In the genomic region with DNA sequence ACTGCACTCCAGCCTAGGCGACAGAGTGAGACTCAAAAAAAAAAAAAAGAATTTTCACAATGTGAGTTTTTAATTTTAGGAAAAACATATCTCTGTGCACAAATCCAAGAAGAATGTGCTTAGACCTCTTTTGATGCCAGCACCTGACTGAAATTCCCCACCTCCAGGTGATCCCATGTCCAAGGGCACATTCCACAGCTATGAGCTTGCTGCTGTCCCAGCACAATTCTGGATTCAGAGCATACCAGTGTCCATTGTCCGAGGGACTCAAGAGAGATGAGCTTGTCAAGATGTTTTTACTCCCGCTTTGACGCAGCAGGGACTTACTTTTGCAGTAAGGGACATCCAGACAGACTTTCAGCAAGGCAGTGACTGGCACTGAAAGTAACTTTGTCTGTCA, we compare ENCODE assay signal across 17 cellular contexts.
DNase-seq lines count a peak whose midpoint lies in the region; ATAC-seq, FAIRE-seq and TF ChIP-seq lines count a peak whose summit lies in the region.
"Had no signal": no experiment of that assay in that cellular context is flagged by ENCODE, and none has a peak within 500 bp of the region (broad histone marks: within the 10 kb centered on the region; RNA-seq: fewer than 3 reads in every experiment).

No MANE protein-coding gene starts in this region.

- TF ChIP-seq CTCF in SK-N-SH (IDR thresholded peaks at IDR 0.05) (no peak), breast epithelium (IDR thresholded peaks at IDR 0.05) (no peak), HepG2 (CRISPR knock-in tag; IDR thresholded peaks at IDR 0.05) (no peak)

- intact Hi-C loops in breast epithelium (cut with DNase I; ENCODE audit: low total_unique reads): no loop called here
- intact Hi-C loops in HepG2 (cut with micrococcal nuclease; ENCODE audit: unreplicated experiment): no loop called here

- ATAC-seq in SK-N-SH treated with all-trans-retinoic acid at 6 μM for 48 hours: no peak
- ATAC-seq in HepG2: peak; percentile 77
- no peak for ATAC-seq in GM19351 (IDR thresholded peaks at IDR 0.05; ENCODE audit: unreplicated experiment)

- TF ChIP-seq RAD21 in SK-N-SH (IDR thresholded peaks at IDR 0.05; ENCODE audit: low read length) (no peak), HepG2 (CRISPR knock-in tag; IDR thresholded peaks at IDR 0.05) (no peak)

- 38% methylated on average over 4 of the region's 4 CpGs for WGBS in SK-N-SH (ENCODE audit: low lambda C conversion rate)
- 31% methylated on average over 4 of the region's 4 CpGs for WGBS in HepG2 (ENCODE audit: low lambda C conversion rate)

- peak overlapping the region; percentile 11; the same call in 1 of the 2 replicates for H3K4me2 ChIP-seq in SK-N-SH
- no peak overlapping the region for H3K4me2 ChIP-seq in HepG2 (ENCODE audit: low read depth, low read length)

- no TSS peak for BruUV-seq in HepG2 (replicated peaks; lab: Mats Ljungman, UMichigan)

- TF ChIP-seq EP300 in SK-N-SH (IDR thresholded peaks at IDR 0.05; ENCODE audit: borderline replicate concordance in 1 of 2, low read depth in 1 of 2, low read length in 1 of 2) (no peak), HepG2 (IDR thresholded peaks at IDR 0.05; ENCODE audit: low read depth in 2 of 2, low read length in 2 of 2) (no peak), HepG2 (CRISPR knock-in tag; IDR thresholded peaks at IDR 0.05; ENCODE audit: borderline replicate concordance) (no peak)

- no peaks in the 10 kb centered on the region for H3K36me3 ChIP-seq in SK-N-SH (replicated peaks in 1 of 2; ENCODE audit: control insufficient read depth in 1 of 2, insufficient read depth in 2 of 2, low read length in 1 of 2)
- no peaks in the 10 kb centered on the region for H3K36me3 ChIP-seq in breast epithelium
- no peaks in the 10 kb centered on the region for H3K36me3 ChIP-seq in HepG2 (replicated peaks in 1 of 2; ENCODE audit: control insufficient read depth in 1 of 2, insufficient read depth in 2 of 2, low read length in 2 of 2)
- H3K36me3 ChIP-seq: BE2C had no signal

- CTCF ChIA-PET in SK-N-SH (lab: Yijun Ruan, JAX): no interaction called here
- CTCF ChIA-PET in HepG2 (lab: Yijun Ruan, JAX; ENCODE audit: low intra/inter-chr PET ratio, low total read pairs): no interaction called here

- H3F3A ChIP-seq in SK-N-SH (replicated peaks; ENCODE audit: insufficient read depth): no peaks in the 10 kb centered on the region

- POLR2A ChIA-PET in SK-N-SH (lab: Yijun Ruan, JAX) (no interaction called here), HepG2 (lab: Yijun Ruan, JAX) (no interaction called here)

- H3K79me2 ChIP-seq in SK-N-SH (ENCODE audit: insufficient read depth): no peaks in the 10 kb centered on the region
- H3K79me2 ChIP-seq in HepG2 (ENCODE audit: insufficient read depth, low read length): no peaks in the 10 kb centered on the region

- H3K9ac ChIP-seq in SK-N-SH (no peak overlapping the region), HepG2 (ENCODE audit: insufficient read depth, low read depth, low read length) (no peak overlapping the region)
- H3K9ac ChIP-seq: GM23248 had no signal

- no peak overlapping the region for H2AFZ ChIP-seq in SK-N-SH (ENCODE audit: low read depth)
- no peak overlapping the region for H2AFZ ChIP-seq in HepG2 (ENCODE audit: low read length)
- H2AFZ ChIP-seq: GM23248 had no signal

- H3K27me3 ChIP-seq in SK-N-SH (ENCODE audit: insufficient read depth) (no peaks in the 10 kb centered on the region; the same call in 1 of the 2 replicates), breast epithelium (no peaks in the 10 kb centered on the region), HepG2 (ENCODE audit: control insufficient read depth in 1 of 2, insufficient read depth in 2 of 2, low read length in 2 of 2) (no peaks in the 10 kb centered on the region)
- H3K27me3 ChIP-seq: BE2C had no signal

- in situ Hi-C loops in HepG2 (cut with HindIII; ENCODE audit: extremely low pct_ligation_motif_present, low pct_unique_long_range_greater_than_20kb): no loop called here

- H3K4me1 ChIP-seq in SK-N-SH (ENCODE audit: control insufficient read depth in 1 of 2, insufficient read depth in 2 of 2, low read depth in 1 of 2, low read length in 1 of 2) (no peaks in the 10 kb centered on the region), breast epithelium (no peaks in the 10 kb centered on the region), HepG2 (ENCODE audit: insufficient read depth, low read length) (no peaks in the 10 kb centered on the region)
- H3K4me1 ChIP-seq: BE2C had no signal

- no peak for DNase-seq in SK-N-SH
- DNase-seq in breast epithelium (ENCODE audit: low spot score in 2 of 2): peak in 1 of 2 donors; percentile 76
- peak; percentile 27 for DNase-seq in HepG2 (ENCODE audit: low spot score)
- DNase-seq in renal cortical epithelial cell (ENCODE audit: low read depth): peak; percentile 29
- no peak for DNase-seq in NCI-H2029 (lab: John Stamatoyannopoulos, UW)
- no peak for DNase-seq in AG20443 (ENCODE audit: low spot score)
- DNase-seq: BE2C; CD4-positive, alpha-beta T cell; GM23248; Karpas-422; NCI-H1105; NCI-H1694 treated with DMSO at 0.1 percent for 48 hours; NCI-H526 treated with DMSO at 0.1 percent for 48 hours had no signal

- TF ChIP-seq POLR2A in breast epithelium (IDR thresholded peaks at IDR 0.05): no peak
- no peak for TF ChIP-seq POLR2A in HepG2 (IDR thresholded peaks at IDR 0.05; ENCODE audit: insufficient read depth in 1 of 2, low read depth in 2 of 2, low read length in 2 of 2)

- no peaks in the 10 kb centered on the region for H3K9me2 ChIP-seq in SK-N-SH

- H3K4me3 ChIP-seq in SK-N-SH (ENCODE audit: low read depth in 2 of 2, low read length in 1 of 2) (no peak overlapping the region), breast epithelium (peak overlapping the region in 1 of 3 donors; percentile 5), HepG2 (replicated peaks in 1 of 3; ENCODE audit: insufficient read depth in 1 of 3, low read depth in 2 of 3, low read length in 3 of 3) (no peak overlapping the region)
- H3K4me3 ChIP-seq: GM23248 had no signal

- H4K20me1 ChIP-seq in SK-N-SH (ENCODE audit: insufficient read depth) (no peaks in the 10 kb centered on the region), HepG2 (ENCODE audit: insufficient read depth, low read length) (no peaks in the 10 kb centered on the region)

- H3K27ac ChIP-seq in SK-N-SH (ENCODE audit: low read depth in 2 of 2, low read length in 1 of 2) (no peak overlapping the region), breast epithelium (peak overlapping the region; percentile 49 to 57), HepG2 (ENCODE audit: extremely low read length, insufficient read depth, low read length) (no peak overlapping the region)
- H3K27ac ChIP-seq: 22Rv1, GM23248, RWPE1 had no signal

- no peak for FAIRE-seq in HepG2 (lab: Jason Lieb, UNC)

- no peaks in the 10 kb centered on the region for H3K9me3 ChIP-seq in SK-N-SH
- H3K9me3 ChIP-seq in breast epithelium: no peaks in the 10 kb centered on the region
- H3K9me3 ChIP-seq in HepG2 (ENCODE audit: low read length): no peaks in the 10 kb centered on the region
- H3K9me3 ChIP-seq: BE2C had no signal

TF ChIP-seq in SK-N-SH, 30 proteins besides CTCF, POLR2A, EP300 and RAD21 (continues in another document):
- TF ChIP-seq SMC3 (IDR thresholded peaks at IDR 0.05; ENCODE audit: low read depth, low read length): no peak
- no peak for TF ChIP-seq FOSL2 (IDR thresholded peaks at IDR 0.05; ENCODE audit: borderline replicate concordance, low read depth)
- no peak for TF ChIP-seq NRF1 (IDR thresholded peaks at IDR 0.05; ENCODE audit: low read depth, low read length)
- TF ChIP-seq GATA2 (CRISPR knock-in tag; IDR thresholded peaks at IDR 0.05): no peak
- TF ChIP-seq, protein P1, sequence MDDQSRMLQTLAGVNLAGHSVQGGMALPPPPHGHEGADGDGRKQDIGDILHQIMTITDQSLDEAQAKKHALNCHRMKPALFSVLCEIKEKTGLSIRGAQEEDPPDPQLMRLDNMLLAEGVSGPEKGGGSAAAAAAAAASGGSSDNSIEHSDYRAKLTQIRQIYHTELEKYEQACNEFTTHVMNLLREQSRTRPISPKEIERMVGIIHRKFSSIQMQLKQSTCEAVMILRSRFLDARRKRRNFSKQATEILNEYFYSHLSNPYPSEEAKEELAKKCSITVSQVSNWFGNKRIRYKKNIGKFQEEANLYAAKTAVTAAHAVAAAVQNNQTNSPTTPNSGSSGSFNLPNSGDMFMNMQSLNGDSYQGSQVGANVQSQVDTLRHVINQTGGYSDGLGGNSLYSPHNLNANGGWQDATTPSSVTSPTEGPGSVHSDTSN (IDR thresholded peaks at IDR 0.05): no peak

TF ChIP-seq in SK-N-SH treated with all-trans-retinoic acid at 6 μM for 48 hours, 23 proteins besides CTCF, POLR2A, EP300 and RAD21 (continues in another document):
- TF ChIP-seq OSR1 (CRISPR knock-in tag; IDR thresholded peaks at IDR 0.05) (no peak), ARNTL (CRISPR knock-in tag; IDR thresholded peaks at IDR 0.05; ENCODE audit: borderline replicate concordance, low read depth) (no peak), GLIS3 (CRISPR knock-in tag; IDR thresholded peaks at IDR 0.05) (no peak)

TF ChIP-seq in HepG2, 621 proteins besides CTCF, POLR2A, EP300 and RAD21 (continues in another document):
- TF ChIP-seq TAF1 (CRISPR knock-in tag; IDR thresholded peaks at IDR 0.05): no peak
- no peak for TF ChIP-seq ZNF550 (CRISPR knock-in tag; IDR thresholded peaks at IDR 0.05; ENCODE audit: borderline replicate concordance)
- TF ChIP-seq SP5 (CRISPR knock-in tag; IDR thresholded peaks at IDR 0.05; ENCODE audit: borderline replicate concordance, low read depth): no peak
- TF ChIP-seq, protein P2, sequence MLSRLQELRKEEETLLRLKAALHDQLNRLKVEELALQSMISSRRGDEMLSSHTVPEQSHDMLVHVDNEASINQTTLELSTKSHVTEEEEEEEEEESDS (CRISPR knock-in tag; IDR thresholded peaks at IDR 0.05; ENCODE audit: borderline replicate concordance): no peak
- peak; percentile 52 for TF ChIP-seq TEAD3 (CRISPR knock-in tag; optimal IDR thresholded peaks at IDR 0.05; ENCODE audit: borderline replicate concordance)
- TF ChIP-seq, protein P3, sequence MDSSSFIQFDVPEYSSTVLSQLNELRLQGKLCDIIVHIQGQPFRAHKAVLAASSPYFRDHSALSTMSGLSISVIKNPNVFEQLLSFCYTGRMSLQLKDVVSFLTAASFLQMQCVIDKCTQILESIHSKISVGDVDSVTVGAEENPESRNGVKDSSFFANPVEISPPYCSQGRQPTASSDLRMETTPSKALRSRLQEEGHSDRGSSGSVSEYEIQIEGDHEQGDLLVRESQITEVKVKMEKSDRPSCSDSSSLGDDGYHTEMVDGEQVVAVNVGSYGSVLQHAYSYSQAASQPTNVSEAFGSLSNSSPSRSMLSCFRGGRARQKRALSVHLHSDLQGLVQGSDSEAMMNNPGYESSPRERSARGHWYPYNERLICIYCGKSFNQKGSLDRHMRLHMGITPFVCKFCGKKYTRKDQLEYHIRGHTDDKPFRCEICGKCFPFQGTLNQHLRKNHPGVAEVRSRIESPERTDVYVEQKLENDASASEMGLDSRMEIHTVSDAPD (CRISPR knock-in tag; IDR thresholded peaks at IDR 0.05): no peak

Comparison
In these comparisons a context has a peak if more than half of its experiments do, and no peak if none do; other contexts are left out.
1. DNase-seq: peak in HepG2 (single experiment) and renal cortical epithelial cell (single experiment); none in SK-N-SH (single experiment), NCI-H2029 (single experiment) and AG20443 (single experiment).
2. H3K27ac ChIP-seq: peak in breast epithelium (2 of 2); none in SK-N-SH (0 of 2) and HepG2 (single experiment).